ENCODE assay signal across 17 cellular contexts in genomic region chr16:66547101-66547989, GRCh38. TPM values are rescaled to one million over a fixed set of nuclear protein-coding genes. Genes with fewer than 3 reads are reported as not detected.
DNase-seq lines count a peak whose midpoint lies in the region; ATAC-seq, FAIRE-seq and TF ChIP-seq lines count a peak whose summit lies in the region.
"Had no signal": no experiment of that assay in that cellular context is flagged by ENCODE, and none has a peak within 500 bp of the region (broad histone marks: within the 10 kb centered on the region; RNA-seq: fewer than 3 reads in every experiment).

No MANE protein-coding gene starts in this region.

- H3K9me3 ChIP-seq in HEK293 (ENCODE audit: control insufficient read depth, insufficient read depth, low read depth, low read length) = no peaks in the 10 kb centered on the region
- H3K9me3 ChIP-seq in K562 (replicated peaks; ENCODE audit: control insufficient read depth, insufficient read depth, low read depth, low read length) = no peaks in the 10 kb centered on the region
- H3K9me3 ChIP-seq: testis had no signal

- H3K4me1 Mint-ChIP-seq in T-helper 2 cell treated with Interferon-gamma antibody and Interleukin-4, amounts not matched to agents 5 μg/mL and 100 μg/mL, for 36 hours (ENCODE audit: low read depth) = peaks cover 42% of the 10 kb centered on the region
- H3K4me1 Mint-ChIP-seq in osteocyte (ENCODE audit: unreplicated experiment) = peaks cover 33% of the 10 kb centered on the region
- H3K4me1 Mint-ChIP-seq in chondrocyte (ENCODE audit: low read depth) = peaks cover 38% of the 10 kb centered on the region

- intact Hi-C loops in K562 (cut with micrococcal nuclease) = no loop called here

- BruUV-seq in K562 (replicated peaks; lab: Mats Ljungman, UMichigan) = no TSS peak

- 79% methylated on average over 5 of the region's 5 CpGs for WGBS in K562 (ENCODE audit: insufficient coverage, low coverage, missing lambda C conversion rate)

- CTCF ChIA-PET in HEK293 (lab: Yijun Ruan, JAX) = interaction anchor here (0.5 to 0.8 kb wide), 3 partner anchors 27 to 192 kb away, joined by 3 read pairs; no protein-coding TSS in a partner anchor
- CTCF ChIA-PET in K562 (lab: Yijun Ruan, JAX; ENCODE audit: low intra/inter-chr PET ratio) = no interaction called here
- CTCF ChIA-PET in GM10248 (lab: Yijun Ruan, JAX) = interaction anchor here (0.9 to 1.7 kb wide), 9 partner anchors 11 to 141 kb away, joined by 3 to 8 read pairs (median 3); no protein-coding TSS in a partner anchor

- no peak overlapping the region for H3K27ac ChIP-seq in HEK293 (ENCODE audit: extremely low read depth, low read depth, low read length)
- H3K27ac ChIP-seq in K562 (ENCODE audit: extremely low read depth, low read depth, low read length) = no peak overlapping the region

- H3K79me2 ChIP-seq in K562 (ENCODE audit: control insufficient read depth, insufficient read depth, low read length) = peaks cover 5% of the 10 kb centered on the region; the same call in 1 of the 3 replicates

- in situ Hi-C loops in K562 (cut with MboI) = no loop called here

- no peak for ATAC-seq in K562

- POLR2A ChIA-PET in HEK293 (lab: Yijun Ruan, JAX) = no interaction called here
- POLR2A ChIA-PET in K562 (lab: Yijun Ruan, JAX) = interaction anchor here (0.7 to 1.7 kb wide), 7 partner anchors 9 to 141 kb away, joined by 3 to 7 read pairs (median 4); no protein-coding TSS in a partner anchor
- POLR2A ChIA-PET in GM10248 (lab: Yijun Ruan, JAX) = interaction anchor here (0.7 kb wide), 1 partner anchor 26 kb away, joined by 3 read pairs; no protein-coding TSS in a partner anchor

- H3K4me3 Mint-ChIP-seq in T-helper 2 cell treated with Interferon-gamma antibody and Interleukin-4, amounts not matched to agents 5 μg/mL and 100 μg/mL, for 36 hours = no peak overlapping the region
- H3K4me3 Mint-ChIP-seq in osteocyte (ENCODE audit: unreplicated experiment) (no peak overlapping the region), chondrocyte (ENCODE audit: unreplicated experiment) (no peak overlapping the region)

- no peak overlapping the region for H3K4me2 ChIP-seq in K562 (ENCODE audit: insufficient read depth, low read length)

- no peaks in the 10 kb centered on the region for H3K27me3 ChIP-seq in K562 (ENCODE audit: control insufficient read depth in 2 of 2, insufficient read depth in 2 of 2, low read length in 2 of 2)
- H3K27me3 ChIP-seq: testis had no signal

- no peak for TF ChIP-seq POLR2A in K562 (conservative IDR thresholded peaks at IDR 0.05)

- no peak for DNase-seq in T-helper 2 cell treated with Interferon-gamma antibody and Interleukin-4, amounts not matched to agents 5 μg/mL and 100 μg/mL, for 36 hours (ENCODE audit: low spot score)
- DNase-seq in T-helper 2 cell (no peak), K562 (ENCODE audit: extremely low read depth in 1 of 4, low spot score in 3 of 4) (no peak), osteocyte (ENCODE audit: extremely low spot score, unreplicated experiment) (peak; percentile 73), GM10248 (ENCODE audit: extremely low spot score) (no peak), chondrocyte (ENCODE audit: low spot score) (no peak)
- DNase-seq in activated CD4-positive, CD25-positive, alpha-beta regulatory T cell (lab: John Stamatoyannopoulos, UW) = no peak
- DNase-seq: DMS79 treated with DMSO at 0.1 percent for 48 hours; occipital lobe; stimulated activated CD4-positive, alpha-beta T cell treated with anti-CD3 and anti-CD28 coated beads, Interleukin-12 subunit alpha, Interleukin-12 subunit beta, amount 100 ng/mL, for 4 hours; T-helper 9 cell; testis had no signal

- H3K27me3 Mint-ChIP-seq in T-helper 2 cell treated with Interferon-gamma antibody and Interleukin-4, amounts not matched to agents 5 μg/mL and 100 μg/mL, for 36 hours (ENCODE audit: low read depth) = no peaks in the 10 kb centered on the region
- H3K27me3 Mint-ChIP-seq in osteocyte (ENCODE audit: unreplicated experiment) (no peaks in the 10 kb centered on the region), chondrocyte (ENCODE audit: low read depth) (no peaks in the 10 kb centered on the region)

- TF ChIP-seq CTCF in HEK293 (tag by site-specific recombination; IDR thresholded peaks at IDR 0.05) (no peak), K562 (IDR thresholded peaks at IDR 0.05 in 2 of 3, conservative IDR thresholded peaks at IDR 0.05 in 1 of 3; ENCODE audit: insufficient read depth in 2 of 3, low read depth in 1 of 3, low read length in 3 of 3) (no peak), osteocyte (IDR thresholded peaks at IDR 0.05) (no peak), GM10248 (IDR thresholded peaks at IDR 0.05; ENCODE audit: control extremely low read depth, extremely low read depth, low read depth, missing control alignments) (no peak), chondrocyte (IDR thresholded peaks at IDR 0.05) (no peak)

- H3K9me3 Mint-ChIP-seq in T-helper 2 cell treated with Interferon-gamma antibody and Interleukin-4, amounts not matched to agents 5 μg/mL and 100 μg/mL, for 36 hours = no peaks in the 10 kb centered on the region
- H3K9me3 Mint-ChIP-seq in osteocyte (ENCODE audit: unreplicated experiment) (no peaks in the 10 kb centered on the region), chondrocyte (ENCODE audit: low read depth) (no peaks in the 10 kb centered on the region)

- no peak for FAIRE-seq in K562 (lab: Jason Lieb, UNC)
- FAIRE-seq: RCC 7860 had no signal

- H2AFZ ChIP-seq in K562 (ENCODE audit: low read depth, low read length) = no peak overlapping the region

- no peak for TF ChIP-seq EP300 in K562 (IDR thresholded peaks at IDR 0.05; ENCODE audit: low read length)

- peaks cover 11% of the 10 kb centered on the region for H3K36me3 Mint-ChIP-seq in T-helper 2 cell treated with Interferon-gamma antibody and Interleukin-4, amounts not matched to agents 5 μg/mL and 100 μg/mL, for 36 hours (ENCODE audit: low read depth)
- peaks cover 20% of the 10 kb centered on the region for H3K36me3 Mint-ChIP-seq in osteocyte (ENCODE audit: unreplicated experiment)
- peaks cover 3% of the 10 kb centered on the region for H3K36me3 Mint-ChIP-seq in chondrocyte (ENCODE audit: low read depth)

- peak overlapping the region in 1 of 2 experiments; percentile 40; a peak in 1 of 4 replicates for H3K9ac ChIP-seq in K562 (ENCODE audit: insufficient read depth in 1 of 2, low read depth in 2 of 2, low read length in 2 of 2)

- H3K9me1 ChIP-seq in K562 (ENCODE audit: control insufficient read depth, insufficient read depth, low read length) = peaks cover 3% of the 10 kb centered on the region

- H3K27ac Mint-ChIP-seq in T-helper 2 cell treated with Interferon-gamma antibody and Interleukin-4, amounts not matched to agents 5 μg/mL and 100 μg/mL, for 36 hours = peak overlapping the region; percentile 38
- H3K27ac Mint-ChIP-seq in osteocyte (ENCODE audit: unreplicated experiment) (peak overlapping the region; percentile 18), chondrocyte (ENCODE audit: unreplicated experiment) (no peak overlapping the region)

- H4K20me1 ChIP-seq in K562 (replicated peaks; ENCODE audit: control insufficient read depth, insufficient read depth, low read length) = no peaks in the 10 kb centered on the region

- H3K4me1 ChIP-seq in HEK293 (ENCODE audit: control insufficient read depth, insufficient read depth, low read length) (no peaks in the 10 kb centered on the region), K562 (replicated peaks in 1 of 2; ENCODE audit: control insufficient read depth in 2 of 2, insufficient read depth in 2 of 2, low read length in 2 of 2) (peaks cover 31 to 33% of the 10 kb centered on the region in 2 experiments)

- H3K4me3 ChIP-seq in HEK293 (ENCODE audit: low read depth, low read length) (no peak overlapping the region), K562 (no peak overlapping the region)
- H3K4me3 ChIP-seq: lung, testis had no signal

- TF ChIP-seq RAD21 in K562 (CRISPR knock-in tag; conservative IDR thresholded peaks at IDR 0.05 in 1 of 2, IDR thresholded peaks at IDR 0.05 in 1 of 2) = no peak

- H3K36me3 ChIP-seq in HEK293 (ENCODE audit: control insufficient read depth in 2 of 2, insufficient read depth in 1 of 2, low read length in 2 of 2) = peaks cover 0 to 11% of the 10 kb centered on the region in 2 experiments; a peak in 2 of 3 replicates
- H3K36me3 ChIP-seq in K562 (ENCODE audit: control insufficient read depth, insufficient read depth, low read length) = no peaks in the 10 kb centered on the region

RNA-seq across cellular contexts. Expression of gene TK2, which starts 2.6 kb away (rescaled TPM):
- total RNA-seq in K562 (2011; cell fraction: chromatin; rRNA removed; ENCODE audit: low replicate concordance) = 11.4 and 16.7 TPM in 2 replicates
- total RNA-seq in K562 (2011; cell fraction: nucleolus; rRNA removed) = 9.3 TPM in 2 replicates
- total RNA-seq in K562 (2011; cell fraction: nucleoplasm; rRNA removed) = 10.7 and 11.0 TPM in 2 replicates
- 4.3 and 5.8 TPM in 2 replicates for total RNA-seq in K562 (2014; rRNA removed)
- 4.8 and 6.2 TPM in 2 replicates for total RNA-seq in K562 (2014; rRNA removed; fragmentation: Illumina TruSeq; extraction: Trizol)
- total RNA-seq in K562 (2015; rRNA removed; fragmentation: Illumina TruSeq; extraction: Trizol) = 4.9 and 5.3 TPM in 2 replicates
- total RNA-seq in K562 (2021) = 4.7 and 5.7 TPM in 2 replicates
- 10.2 TPM in 2 replicates for polyA plus RNA-seq in K562 (2011; rRNA removed)
- 5.3 and 6.3 TPM in 2 replicates for polyA plus RNA-seq in K562 (2011; cell fraction: cytosol; rRNA removed)
- 14.4 and 19.8 TPM in 2 replicates for polyA plus RNA-seq in K562 (2011; cell fraction: nucleus; rRNA removed)
- 6.3 and 13.2 TPM in 2 replicates for polyA plus RNA-seq in K562 (2012)
- 4.3 and 4.8 TPM in 2 replicates for polyA plus RNA-seq in K562 (2014; fragmentation: Illumina TruSeq; extraction: Trizol)
- 1 to 10 TPM; 1.1 to 1.2 TPM for polyA plus RNA-seq in K562 (2014; fragmentation: Nextera tagmentation; extraction: Ambion mirVana)
- 4.8 and 6.2 TPM in 2 replicates for polyA plus RNA-seq in K562 (2014; rRNA removed)
- 10.4 and 18.0 TPM in 2 replicates for polyA minus RNA-seq in K562 (2011; rRNA and poly(A)+ RNA removed)
- 3.4 and 6.0 TPM in 2 replicates for polyA minus RNA-seq in K562 (2011; cell fraction: cytosol; rRNA and poly(A)+ RNA removed)
- polyA minus RNA-seq in K562 (2011; cell fraction: nucleus; rRNA and poly(A)+ RNA removed) = 5.3 and 6.9 TPM in 2 replicates
- total RNA-seq in osteocyte = 33.2 and 37.4 TPM in 2 replicates
- 30.4 to 34.3 TPM (median 33.6 TPM) in 3 replicates for total RNA-seq in chondrocyte

RNA-seq across cellular contexts. Expression of gene CKLF, which starts 5.0 kb away (rescaled TPM):
- total RNA-seq in K562 (2011; cell fraction: chromatin; rRNA removed; ENCODE audit: low replicate concordance) = 37.1 and 42.1 TPM in 2 replicates
- 64.2 and 67.9 TPM in 2 replicates for total RNA-seq in K562 (2011; cell fraction: nucleolus; rRNA removed)
- 81.1 and 85.6 TPM in 2 replicates for total RNA-seq in K562 (2011; cell fraction: nucleoplasm; rRNA removed)
- total RNA-seq in K562 (2014; rRNA removed) (99.8 and 113 TPM in 2 replicates), K562 (2014; rRNA removed; fragmentation: Illumina TruSeq; extraction: Trizol) (89.8 and 91.5 TPM in 2 replicates), K562 (2015; rRNA removed; fragmentation: Illumina TruSeq; extraction: Trizol) (93.6 and 111 TPM in 2 replicates), K562 (2021) (84.8 and 91.1 TPM in 2 replicates), osteocyte (41.5 and 42.5 TPM in 2 replicates), chondrocyte (47.3 to 52.8 TPM (median 51.9 TPM) in 3 replicates)
- polyA plus RNA-seq in K562 (2011; rRNA removed) (120 and 126 TPM in 2 replicates), K562 (2014; fragmentation: Illumina TruSeq; extraction: Trizol) (118 and 123 TPM in 2 replicates), K562 (2014; fragmentation: Nextera tagmentation; extraction: Ambion mirVana) (100 to 1,000 TPM; 305 to 322 TPM), K562 (2014; rRNA removed) (147 and 173 TPM in 2 replicates)
- 170 and 189 TPM in 2 replicates for polyA plus RNA-seq in K562 (2011; cell fraction: cytosol; rRNA removed)
- 53.4 and 65.8 TPM in 2 replicates for polyA plus RNA-seq in K562 (2011; cell fraction: nucleus; rRNA removed)
- 128 and 163 TPM in 2 replicates for polyA plus RNA-seq in K562 (2012)
- 32.1 and 36.2 TPM in 2 replicates for polyA minus RNA-seq in K562 (2011; rRNA and poly(A)+ RNA removed)
- 24.0 and 27.7 TPM in 2 replicates for polyA minus RNA-seq in K562 (2011; cell fraction: cytosol; rRNA and poly(A)+ RNA removed)
- polyA minus RNA-seq in K562 (2011; cell fraction: nucleus; rRNA and poly(A)+ RNA removed) = 6.9 and 18.0 TPM in 2 replicates

RNA-seq across cellular contexts. Expression of gene CMTM1, which starts 18.9 kb away (rescaled TPM):
- total RNA-seq in K562 (2011; cell fraction: chromatin; rRNA removed; ENCODE audit: low replicate concordance) = 1.5 and 1.6 TPM in 2 replicates
- 2.0 and 3.3 TPM in 2 replicates for total RNA-seq in K562 (2011; cell fraction: nucleolus; rRNA removed)
- total RNA-seq in K562 (2011; cell fraction: nucleoplasm; rRNA removed) = 1.9 and 2.7 TPM in 2 replicates
- 1.1 and 1.9 TPM in 2 replicates for total RNA-seq in K562 (2014; rRNA removed)
- total RNA-seq in K562 (2014; rRNA removed; fragmentation: Illumina TruSeq; extraction: Trizol) = 0.22 and 0.40 TPM in 2 replicates
- 2.3 and 2.6 TPM in 2 replicates for total RNA-seq in K562 (2015; rRNA removed; fragmentation: Illumina TruSeq; extraction: Trizol)
- 2.4 and 2.7 TPM in 2 replicates for total RNA-seq in K562 (2021)
- 0.92 and 1.2 TPM in 2 replicates for polyA plus RNA-seq in K562 (2011; rRNA removed)
- 0.86 and 2.9 TPM in 2 replicates for polyA plus RNA-seq in K562 (2011; cell fraction: cytosol; rRNA removed)
- 1.2 and 3.4 TPM in 2 replicates for polyA plus RNA-seq in K562 (2011; cell fraction: nucleus; rRNA removed)
- 3.1 and 3.8 TPM in 2 replicates for polyA plus RNA-seq in K562 (2012)
- polyA plus RNA-seq in K562 (2014; fragmentation: Illumina TruSeq; extraction: Trizol) = 0.25 and 0.93 TPM in 2 replicates
- polyA plus RNA-seq in K562 (2014; fragmentation: Nextera tagmentation; extraction: Ambion mirVana) = not detected
- polyA plus RNA-seq in K562 (2014; rRNA removed) = 0.30 and 0.51 TPM in 2 replicates
- polyA minus RNA-seq in K562 (2011; rRNA and poly(A)+ RNA removed) = 0.30 and 0.77 TPM in 2 replicates
- 2.7 TPM in 1 of 2 replicates, not detected in the other for polyA minus RNA-seq in K562 (2011; cell fraction: cytosol; rRNA and poly(A)+ RNA removed)
- polyA minus RNA-seq in K562 (2011; cell fraction: nucleus; rRNA and poly(A)+ RNA removed) = 1.00 and 2.4 TPM in 2 replicates
- 7.8 and 8.0 TPM in 2 replicates for total RNA-seq in osteocyte
- 6.3 to 11.9 TPM (median 9.6 TPM) in 3 replicates for total RNA-seq in chondrocyte

RNA-seq across cellular contexts. Expression of gene CMTM2, which starts 31.9 kb away (rescaled TPM):
- total RNA-seq in K562 (2011; cell fraction: chromatin; rRNA removed; ENCODE audit: low replicate concordance) = not detected in 2 replicates
- 0.39 TPM in 1 of 2 replicates, not detected in the other for total RNA-seq in K562 (2011; cell fraction: nucleolus; rRNA removed)
- total RNA-seq in K562 (2011; cell fraction: nucleoplasm; rRNA removed) = not detected in 2 replicates
- total RNA-seq in K562 (2014; rRNA removed) (not detected in 2 replicates), K562 (2014; rRNA removed; fragmentation: Illumina TruSeq; extraction: Trizol) (not detected in 2 replicates), K562 (2015; rRNA removed; fragmentation: Illumina TruSeq; extraction: Trizol) (not detected in 2 replicates), K562 (2021) (not detected in 2 replicates), osteocyte (not detected in 2 replicates), chondrocyte (not detected in 3 replicates)
- polyA plus RNA-seq in K562 (2011; rRNA removed) (not detected in 2 replicates), K562 (2014; fragmentation: Illumina TruSeq; extraction: Trizol) (not detected in 2 replicates), K562 (2014; fragmentation: Nextera tagmentation; extraction: Ambion mirVana) (not detected), K562 (2014; rRNA removed) (not detected in 2 replicates)
- polyA plus RNA-seq in K562 (2011; cell fraction: cytosol; rRNA removed) = 0.31 TPM in 1 of 2 replicates, not detected in the other
- 0.11 TPM in 1 of 2 replicates, not detected in the other for polyA plus RNA-seq in K562 (2011; cell fraction: nucleus; rRNA removed)
- 0.17 TPM in 1 of 2 replicates, not detected in the other for polyA plus RNA-seq in K562 (2012)
- not detected in 2 replicates for polyA minus RNA-seq in K562 (2011; rRNA and poly(A)+ RNA removed)
- not detected in 2 replicates for polyA minus RNA-seq in K562 (2011; cell fraction: cytosol; rRNA and poly(A)+ RNA removed)
- not detected in 2 replicates for polyA minus RNA-seq in K562 (2011; cell fraction: nucleus; rRNA and poly(A)+ RNA removed)
- total RNA-seq: NCI-H460, occipital lobe had no signal
- polyA plus RNA-seq: AG04450 had no signal

RNA-seq across cellular contexts. Expression of gene CMTM3, which starts 57.2 kb away (rescaled TPM):
- 14.6 and 32.5 TPM in 2 replicates for total RNA-seq in K562 (2011; cell fraction: chromatin; rRNA removed; ENCODE audit: low replicate concordance)
- 29.5 and 37.2 TPM in 2 replicates for total RNA-seq in K562 (2011; cell fraction: nucleolus; rRNA removed)
- 28.2 and 47.6 TPM in 2 replicates for total RNA-seq in K562 (2011; cell fraction: nucleoplasm; rRNA removed)
- total RNA-seq in K562 (2014; rRNA removed) (12.9 and 18.3 TPM in 2 replicates), K562 (2014; rRNA removed; fragmentation: Illumina TruSeq; extraction: Trizol) (13.1 and 13.4 TPM in 2 replicates), K562 (2015; rRNA removed; fragmentation: Illumina TruSeq; extraction: Trizol) (15.8 and 17.5 TPM in 2 replicates), K562 (2021) (33.4 and 34.5 TPM in 2 replicates), osteocyte (96.3 and 104 TPM in 2 replicates), chondrocyte (76.5 to 77.8 TPM (median 77.6 TPM) in 3 replicates)
- polyA plus RNA-seq in K562 (2011; rRNA removed) (24.5 and 24.7 TPM in 2 replicates), K562 (2014; fragmentation: Illumina TruSeq; extraction: Trizol) (29.1 and 29.8 TPM in 2 replicates), K562 (2014; fragmentation: Nextera tagmentation; extraction: Ambion mirVana) (1 to 10 TPM; 4.6 to 8.3 TPM), K562 (2014; rRNA removed) (28.2 and 29.9 TPM in 2 replicates)
- polyA plus RNA-seq in K562 (2011; cell fraction: cytosol; rRNA removed) = 26.9 and 52.8 TPM in 2 replicates
- polyA plus RNA-seq in K562 (2011; cell fraction: nucleus; rRNA removed) = 16.3 and 19.8 TPM in 2 replicates
- polyA plus RNA-seq in K562 (2012) = 27.1 and 39.9 TPM in 2 replicates
- 8.2 and 14.0 TPM in 2 replicates for polyA minus RNA-seq in K562 (2011; rRNA and poly(A)+ RNA removed)
- polyA minus RNA-seq in K562 (2011; cell fraction: cytosol; rRNA and poly(A)+ RNA removed) = 10.8 and 12.8 TPM in 2 replicates
- polyA minus RNA-seq in K562 (2011; cell fraction: nucleus; rRNA and poly(A)+ RNA removed) = 6.7 and 7.3 TPM in 2 replicates
